ENCODE assay signal across 15 cellular contexts in the genomic region with DNA sequence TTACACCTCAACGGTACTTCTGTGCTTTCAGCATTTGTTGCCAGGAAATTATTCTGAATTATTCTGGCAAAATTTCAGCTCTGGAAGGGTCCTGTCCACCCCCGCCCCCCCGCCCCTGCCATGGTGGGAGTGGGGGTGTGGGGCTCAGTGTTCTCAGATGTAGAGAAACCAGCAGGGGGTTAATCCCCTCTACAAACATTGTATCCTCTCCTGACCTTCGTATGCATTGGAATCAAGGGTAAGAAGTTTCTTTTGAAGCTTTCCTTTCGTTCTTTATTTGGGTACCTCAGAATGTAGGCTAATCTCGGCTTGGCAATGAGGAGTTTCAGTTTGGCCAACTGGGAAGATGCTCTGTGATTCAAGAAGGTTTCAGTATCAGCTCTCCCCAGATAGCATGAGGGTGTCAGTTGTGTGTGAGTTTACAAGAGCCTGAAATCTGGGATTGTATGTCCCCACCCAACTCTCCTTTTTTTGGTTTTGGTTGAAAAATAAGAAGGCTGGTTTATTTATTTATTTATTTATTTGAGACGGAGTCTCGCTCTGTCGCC. TPM values are rescaled to one million over a fixed set of nuclear protein-coding genes. Genes with fewer than 3 reads are reported as not detected.
A peak's percentile ranks its signal among the peaks of the same experiment; 100 is the strongest.
DNase-seq lines count a peak whose midpoint lies in the region; ATAC-seq and TF ChIP-seq lines count a peak whose summit lies in the region.
"Had no signal": no experiment of that assay in that cellular context is flagged by ENCODE, and none has a peak within 500 bp of the region (broad histone marks: within the 10 kb centered on the region; RNA-seq: fewer than 3 reads in every experiment).

No MANE protein-coding gene starts in this region.

- DNase-seq in activated CD4-positive, alpha-beta T cell treated with anti-CD3 and anti-CD28 coated beads, Interleukin-2, amount 10 ng/mL, durations not matched to agents 24 days and 14 days = peak; percentile 25
- DNase-seq in activated CD4-positive, alpha-beta T cell treated with anti-CD3 and anti-CD28 coated beads, Interleukin-2, amount 50 U/mL, for 1 hour = no peak
- DNase-seq in WTC11 (ENCODE audit: low spot score) = no peak
- DNase-seq in iPS-NIHi11 (ENCODE audit: low spot score) = peak; percentile 44
- no peak for DNase-seq in RKO (ENCODE audit: low spot score)
- no peak for DNase-seq in islet precursor cell
- DNase-seq in amniotic stem cell (lab: John Stamatoyannopoulos, UW) = no peak
- DNase-seq in nephron progenitor cell = no peak
- DNase-seq: AML-193; Caco-2; CD4-positive, alpha-beta T cell; GOT3; HCEC 1CT had no signal

- intact Hi-C loops in activated CD4-positive, alpha-beta T cell treated with anti-CD3 and anti-CD28 coated beads, Interleukin-2, amount 10 ng/mL, durations not matched to agents 24 days and 14 days (cut with micrococcal nuclease) = no loop called here

- TF ChIP-seq CTCF in WTC11 (IDR thresholded peaks at IDR 0.05) (no peak), nephron progenitor cell (IDR thresholded peaks at IDR 0.05) (no peak)

- peaks cover 6% of the 10 kb centered on the region for H3K9me3 Mint-ChIP-seq in activated CD4-positive, alpha-beta T cell treated with anti-CD3 and anti-CD28 coated beads, Interleukin-2, amount 10 ng/mL, durations not matched to agents 24 days and 14 days
- no peaks in the 10 kb centered on the region; the same call in 1 of the 2 replicates for H3K9me3 Mint-ChIP-seq in WTC11
- no peaks in the 10 kb centered on the region for H3K9me3 Mint-ChIP-seq in nephron progenitor cell
- H3K9me3 Mint-ChIP-seq: CD4-positive, alpha-beta T cell had no signal

- POLR2A ChIA-PET in WTC11 (lab: Charles Lee) = no interaction called here

- H3K36me3 Mint-ChIP-seq in activated CD4-positive, alpha-beta T cell treated with anti-CD3 and anti-CD28 coated beads, Interleukin-2, amount 10 ng/mL, durations not matched to agents 24 days and 14 days (ENCODE audit: low read depth) = no peaks in the 10 kb centered on the region
- no peaks in the 10 kb centered on the region for H3K36me3 Mint-ChIP-seq in WTC11
- no peaks in the 10 kb centered on the region for H3K36me3 Mint-ChIP-seq in nephron progenitor cell (ENCODE audit: low read depth)

- peaks cover 2% of the 10 kb centered on the region for H3K4me1 Mint-ChIP-seq in activated CD4-positive, alpha-beta T cell treated with anti-CD3 and anti-CD28 coated beads, Interleukin-2, amount 10 ng/mL, durations not matched to agents 24 days and 14 days
- H3K4me1 Mint-ChIP-seq in WTC11 (peaks cover 64% of the 10 kb centered on the region), nephron progenitor cell (peaks cover 35% of the 10 kb centered on the region)

- H3K27me3 Mint-ChIP-seq in activated CD4-positive, alpha-beta T cell treated with anti-CD3 and anti-CD28 coated beads, Interleukin-2, amount 10 ng/mL, durations not matched to agents 24 days and 14 days = peaks cover 67% of the 10 kb centered on the region
- H3K27me3 Mint-ChIP-seq in WTC11 (ENCODE audit: low read depth) (peaks cover 31% of the 10 kb centered on the region), nephron progenitor cell (ENCODE audit: low read depth, poor library complexity) (peaks cover 49% of the 10 kb centered on the region)

- H3K27ac Mint-ChIP-seq in activated CD4-positive, alpha-beta T cell treated with anti-CD3 and anti-CD28 coated beads, Interleukin-2, amount 10 ng/mL, durations not matched to agents 24 days and 14 days = no peak overlapping the region
- H3K27ac Mint-ChIP-seq in WTC11 = no peak overlapping the region
- H3K27ac Mint-ChIP-seq in nephron progenitor cell = no peak overlapping the region
- H3K27ac Mint-ChIP-seq: CD4-positive, alpha-beta T cell had no signal

- CTCF ChIA-PET in WTC11 (lab: Charles Lee) = interaction anchor here (6.8 kb wide), 1 partner anchor 69 kb away, joined by 37 read pairs; no protein-coding TSS in a partner anchor

- ATAC-seq in WTC11 = peak; percentile 27
- ATAC-seq: A549 had no signal

- H3K4me3 Mint-ChIP-seq in activated CD4-positive, alpha-beta T cell treated with anti-CD3 and anti-CD28 coated beads, Interleukin-2, amount 10 ng/mL, durations not matched to agents 24 days and 14 days = no peak overlapping the region
- H3K4me3 Mint-ChIP-seq in WTC11 (no peak overlapping the region), nephron progenitor cell (no peak overlapping the region)
- H3K4me3 Mint-ChIP-seq: CD4-positive, alpha-beta T cell had no signal

TF ChIP-seq in WTC11, 78 proteins besides CTCF, POLR2A, EP300 and RAD21 (continues in another document):
- TF ChIP-seq NFYB (CRISPR knock-in tag; conservative IDR thresholded peaks at IDR 0.05; ENCODE audit: low read depth) (no peak), TEAD1 (CRISPR knock-in tag; IDR thresholded peaks at IDR 0.05) (no peak), CREM (CRISPR knock-in tag; IDR thresholded peaks at IDR 0.05) (no peak), ATF2 (CRISPR knock-in tag; IDR thresholded peaks at IDR 0.05; ENCODE audit: borderline replicate concordance, low read depth) (no peak)
- TF ChIP-seq, protein P1, sequence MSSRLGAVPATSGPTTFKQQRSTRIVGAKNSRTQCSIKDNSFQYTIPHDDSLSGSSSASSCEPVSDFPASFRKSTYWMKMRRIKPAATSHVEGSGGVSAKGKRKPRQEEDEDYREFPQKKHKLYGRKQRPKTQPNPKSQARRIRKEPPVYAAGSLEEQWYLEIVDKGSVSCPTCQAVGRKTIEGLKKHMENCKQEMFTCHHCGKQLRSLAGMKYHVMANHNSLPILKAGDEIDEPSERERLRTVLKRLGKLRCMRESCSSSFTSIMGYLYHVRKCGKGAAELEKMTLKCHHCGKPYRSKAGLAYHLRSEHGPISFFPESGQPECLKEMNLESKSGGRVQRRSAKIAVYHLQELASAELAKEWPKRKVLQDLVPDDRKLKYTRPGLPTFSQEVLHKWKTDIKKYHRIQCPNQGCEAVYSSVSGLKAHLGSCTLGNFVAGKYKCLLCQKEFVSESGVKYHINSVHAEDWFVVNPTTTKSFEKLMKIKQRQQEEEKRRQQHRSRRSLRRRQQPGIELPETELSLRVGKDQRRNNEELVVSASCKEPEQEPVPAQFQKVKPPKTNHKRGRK (CRISPR knock-in tag; IDR thresholded peaks at IDR 0.05; ENCODE audit: borderline replicate concordance) = no peak
- TF ChIP-seq, protein P2, sequence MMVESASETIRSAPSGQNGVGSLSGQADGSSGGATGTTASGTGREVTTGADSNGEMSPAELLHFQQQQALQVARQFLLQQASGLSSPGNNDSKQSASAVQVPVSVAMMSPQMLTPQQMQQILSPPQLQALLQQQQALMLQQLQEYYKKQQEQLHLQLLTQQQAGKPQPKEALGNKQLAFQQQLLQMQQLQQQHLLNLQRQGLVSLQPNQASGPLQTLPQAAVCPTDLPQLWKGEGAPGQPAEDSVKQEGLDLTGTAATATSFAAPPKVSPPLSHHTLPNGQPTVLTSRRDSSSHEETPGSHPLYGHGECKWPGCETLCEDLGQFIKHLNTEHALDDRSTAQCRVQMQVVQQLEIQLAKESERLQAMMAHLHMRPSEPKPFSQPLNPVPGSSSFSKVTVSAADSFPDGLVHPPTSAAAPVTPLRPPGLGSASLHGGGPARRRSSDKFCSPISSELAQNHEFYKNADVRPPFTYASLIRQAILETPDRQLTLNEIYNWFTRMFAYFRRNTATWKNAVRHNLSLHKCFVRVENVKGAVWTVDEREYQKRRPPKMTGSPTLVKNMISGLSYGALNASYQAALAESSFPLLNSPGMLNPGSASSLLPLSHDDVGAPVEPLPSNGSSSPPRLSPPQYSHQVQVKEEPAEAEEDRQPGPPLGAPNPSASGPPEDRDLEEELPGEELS (CRISPR knock-in tag; IDR thresholded peaks at IDR 0.05) = no peak
- TF ChIP-seq, protein P3, sequence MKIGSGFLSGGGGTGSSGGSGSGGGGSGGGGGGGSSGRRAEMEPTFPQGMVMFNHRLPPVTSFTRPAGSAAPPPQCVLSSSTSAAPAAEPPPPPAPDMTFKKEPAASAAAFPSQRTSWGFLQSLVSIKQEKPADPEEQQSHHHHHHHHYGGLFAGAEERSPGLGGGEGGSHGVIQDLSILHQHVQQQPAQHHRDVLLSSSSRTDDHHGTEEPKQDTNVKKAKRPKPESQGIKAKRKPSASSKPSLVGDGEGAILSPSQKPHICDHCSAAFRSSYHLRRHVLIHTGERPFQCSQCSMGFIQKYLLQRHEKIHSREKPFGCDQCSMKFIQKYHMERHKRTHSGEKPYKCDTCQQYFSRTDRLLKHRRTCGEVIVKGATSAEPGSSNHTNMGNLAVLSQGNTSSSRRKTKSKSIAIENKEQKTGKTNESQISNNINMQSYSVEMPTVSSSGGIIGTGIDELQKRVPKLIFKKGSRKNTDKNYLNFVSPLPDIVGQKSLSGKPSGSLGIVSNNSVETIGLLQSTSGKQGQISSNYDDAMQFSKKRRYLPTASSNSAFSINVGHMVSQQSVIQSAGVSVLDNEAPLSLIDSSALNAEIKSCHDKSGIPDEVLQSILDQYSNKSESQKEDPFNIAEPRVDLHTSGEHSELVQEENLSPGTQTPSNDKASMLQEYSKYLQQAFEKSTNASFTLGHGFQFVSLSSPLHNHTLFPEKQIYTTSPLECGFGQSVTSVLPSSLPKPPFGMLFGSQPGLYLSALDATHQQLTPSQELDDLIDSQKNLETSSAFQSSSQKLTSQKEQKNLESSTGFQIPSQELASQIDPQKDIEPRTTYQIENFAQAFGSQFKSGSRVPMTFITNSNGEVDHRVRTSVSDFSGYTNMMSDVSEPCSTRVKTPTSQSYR (CRISPR knock-in tag; IDR thresholded peaks at IDR 0.05) = no peak

RNA-seq across cellular contexts. Expression of gene OLIG3, which starts 25.5 kb away (rescaled TPM):
- total RNA-seq in activated CD4-positive, alpha-beta T cell treated with anti-CD3 and anti-CD28 coated beads, Interleukin-2, amount 10 ng/mL, durations not matched to agents 24 days and 14 days = not detected in 2 replicates
- total RNA-seq in WTC11 (2021) = 1.8 to 5.4 TPM (median 2.2 TPM) in 3 replicates
- total RNA-seq: Caco-2; CD4-positive, alpha-beta T cell; HT-29 had no signal

Comparison
In these comparisons a context has a peak if more than half of its experiments do, and no peak if none do; other contexts are left out.
1. DNase-seq: peak in activated CD4-positive, alpha-beta T cell treated with anti-CD3 and anti-CD28 coated beads, Interleukin-2, amount 10 ng/mL, durations not matched to agents 24 days and 14 days (single experiment) and iPS-NIHi11 (single experiment); none in activated CD4-positive, alpha-beta T cell treated with anti-CD3 and anti-CD28 coated beads, Interleukin-2, amount 50 U/mL, for 1 hour (single experiment), WTC11 (single experiment), RKO (single experiment), islet precursor cell (single experiment), amniotic stem cell (single experiment) and nephron progenitor cell (single experiment).